In genomic region chr6:150719861-150720260, GRCh38 we compare ENCODE assay signal across 26 cellular contexts.
A peak's percentile ranks its signal among the peaks of the same experiment; 100 is the strongest.
DNase-seq lines count a peak whose midpoint lies in the region; ATAC-seq and TF ChIP-seq lines count a peak whose summit lies in the region.
"Had no signal": no experiment of that assay in that cellular context is flagged by ENCODE, and none has a peak within 500 bp of the region (broad histone marks: within the 10 kb centered on the region; RNA-seq: fewer than 3 reads in every experiment).

No MANE protein-coding gene starts in this region.

- H3K9ac ChIP-seq in endodermal cell (ENCODE audit: extremely low read depth, low read length, poor library complexity, severe bottlenecking), result no peak overlapping the region
- H3K9ac ChIP-seq: parathyroid adenoma, SK-N-SH had no signal

- ATAC-seq in GM21367 (IDR thresholded peaks at IDR 0.05; ENCODE audit: unreplicated experiment) (no peak), GM18867 (IDR thresholded peaks at IDR 0.05; ENCODE audit: unreplicated experiment) (no peak)
- ATAC-seq: activated CD4-positive, CD25-positive, alpha-beta regulatory T cell treated with anti-CD3 and anti-CD28 coated beads, Interleukin-2, amount 50 U/mL, for 24 hours; body of pancreas; gastrocnemius medialis; right cardiac atrium had no signal

- peaks cover 7% of the 10 kb centered on the region; the same call in 1 of the 2 replicates for H3K36me3 ChIP-seq in DOHH2 (ENCODE audit: control insufficient read depth, low read length)
- H3K36me3 ChIP-seq in OCI-LY7 (ENCODE audit: insufficient read depth, low read length), result no peaks in the 10 kb centered on the region; the same call in 1 of the 2 replicates
- H3K36me3 ChIP-seq in endodermal cell (ENCODE audit: control insufficient read depth, insufficient read depth, low read length), result no peaks in the 10 kb centered on the region
- H3K36me3 ChIP-seq: esophagus squamous epithelium, gastrocnemius medialis, spleen had no signal

- H3K27me3 ChIP-seq in DOHH2 (ENCODE audit: control insufficient read depth, low read length) (no peaks in the 10 kb centered on the region), endodermal cell (ENCODE audit: control insufficient read depth, insufficient read depth, low read length, poor library complexity, severe bottlenecking) (no peaks in the 10 kb centered on the region)
- H3K27me3 ChIP-seq: body of pancreas, esophagus squamous epithelium, gastrocnemius medialis, spleen had no signal

- H4K20me1 ChIP-seq in DOHH2 (ENCODE audit: control insufficient read depth, insufficient read depth, low read depth, low read length) (no peaks in the 10 kb centered on the region), OCI-LY7 (ENCODE audit: insufficient read depth, low read length) (no peaks in the 10 kb centered on the region)

- peak overlapping the region; percentile 64 for H3K4me3 ChIP-seq in DOHH2 (ENCODE audit: low read length)
- H3K4me3 ChIP-seq in OCI-LY7 (ENCODE audit: low read depth, low read length, poor library complexity, severe bottlenecking), result peak overlapping the region; percentile 53
- H3K4me3 ChIP-seq in endodermal cell (ENCODE audit: low read length), result no peak overlapping the region
- H3K4me3 ChIP-seq: body of pancreas, gastrocnemius medialis, GM12878, lung, spleen had no signal

- no peak overlapping the region for H2AFZ ChIP-seq in OCI-LY7 (ENCODE audit: low read length)
- H2AFZ ChIP-seq: parathyroid adenoma had no signal

- intact Hi-C loops in OCI-LY7 (cut with micrococcal nuclease; ENCODE audit: unreplicated experiment), result loop anchor here (2.0 to 5.0 kb wide), 2 partner anchors 21 to 98 kb away; no protein-coding TSS in a partner anchor

- peaks cover 28% of the 10 kb centered on the region for H3F3A ChIP-seq in DOHH2 (ENCODE audit: control insufficient read depth, insufficient read depth)

- H3K9me3 ChIP-seq in DOHH2 (ENCODE audit: control insufficient read depth, insufficient read depth, low read length) (no peaks in the 10 kb centered on the region), OCI-LY7 (ENCODE audit: low read length) (no peaks in the 10 kb centered on the region), endodermal cell (ENCODE audit: control insufficient read depth, low read length) (no peaks in the 10 kb centered on the region)
- H3K9me3 ChIP-seq: body of pancreas, esophagus squamous epithelium, gastrocnemius medialis, SK-N-SH, spleen had no signal

- peaks cover 14% of the 10 kb centered on the region for H3K4me1 Mint-ChIP-seq in endodermal cell

- no peaks in the 10 kb centered on the region for H3K9me3 Mint-ChIP-seq in endodermal cell
- H3K9me3 Mint-ChIP-seq: activated CD4-positive, alpha-beta memory T cell treated with anti-CD3 and anti-CD28 coated beads, Interleukin-2, amount 10 ng/mL, durations not matched to agents 7 days and 5 days; nephron; stimulated activated naive CD8-positive, alpha-beta T cell treated with anti-CD3 and anti-CD28 coated beads, Interleukin-15, amount 100 ng/mL, for 72 hours had no signal

- POLR2A ChIA-PET in OCI-LY7 (lab: Charles Lee), result interaction anchor here (0.9 to 2.9 kb wide), 6 partner anchors 17 to 116 kb away, joined by 3 to 13 read pairs (median 4); no protein-coding TSS in a partner anchor

- H3K27ac Mint-ChIP-seq in endodermal cell, result no peak overlapping the region
- H3K27ac Mint-ChIP-seq: activated CD4-positive, alpha-beta memory T cell treated with anti-CD3 and anti-CD28 coated beads, Interleukin-2, amount 10 ng/mL, durations not matched to agents 7 days and 5 days; T-helper 17 cell had no signal

- H3K4me1 ChIP-seq in DOHH2 (ENCODE audit: control insufficient read depth, low read length), result peaks cover 86% of the 10 kb centered on the region
- H3K4me1 ChIP-seq in OCI-LY7 (ENCODE audit: insufficient read depth, low read length, poor library complexity, severe bottlenecking), result peaks cover 59% of the 10 kb centered on the region
- H3K4me1 ChIP-seq in endodermal cell (ENCODE audit: control insufficient read depth, insufficient read depth, low read length), result no peaks in the 10 kb centered on the region
- H3K4me1 ChIP-seq: gastrocnemius medialis had no signal

- H3K79me2 ChIP-seq in DOHH2 (ENCODE audit: control insufficient read depth, low read length) (peaks cover 84% of the 10 kb centered on the region), OCI-LY7 (ENCODE audit: insufficient read depth, low read depth, low read length) (no peaks in the 10 kb centered on the region)

- CTCF ChIA-PET in OCI-LY7 (lab: Charles Lee; ENCODE audit: unreplicated experiment), result interaction anchor here (0.6 to 1.2 kb wide), 2 partner anchors 17 to 34 kb away, joined by 3 read pairs; no protein-coding TSS in a partner anchor

- H3K36me3 Mint-ChIP-seq in endodermal cell (ENCODE audit: low read depth), result no peaks in the 10 kb centered on the region

- H3K9me2 ChIP-seq in DOHH2 (replicated peaks; ENCODE audit: control insufficient read depth, low read length) (no peaks in the 10 kb centered on the region), OCI-LY7 (ENCODE audit: insufficient read depth, low read length) (no peaks in the 10 kb centered on the region)
- H3K9me2 ChIP-seq: SK-N-SH had no signal

- TF ChIP-seq CTCF in DOHH2 (IDR thresholded peaks at IDR 0.05; ENCODE audit: low read depth, low read length, poor library complexity, severe bottlenecking) (no peak), OCI-LY7 (conservative IDR thresholded peaks at IDR 0.05; ENCODE audit: low read length) (no peak), endodermal cell (conservative IDR thresholded peaks at IDR 0.05) (no peak)

- H3K4me3 Mint-ChIP-seq in endodermal cell, result no peak overlapping the region
- H3K4me3 Mint-ChIP-seq: activated CD4-positive, alpha-beta memory T cell treated with anti-CD3 and anti-CD28 coated beads, Interleukin-2, amount 10 ng/mL, durations not matched to agents 7 days and 5 days; stimulated activated naive CD8-positive, alpha-beta T cell treated with anti-CD3 and anti-CD28 coated beads, Interleukin-15, amount 100 ng/mL, for 72 hours had no signal

- H3K27ac ChIP-seq in DOHH2 (ENCODE audit: low read depth, low read length) (peak overlapping the region; percentile 89), OCI-LY7 (ENCODE audit: low read depth, low read length, poor library complexity, severe bottlenecking) (no peak overlapping the region), endodermal cell (ENCODE audit: low read depth, low read length) (peak overlapping the region; percentile 98)
- H3K27ac ChIP-seq: body of pancreas, gastrocnemius medialis had no signal

- BruUV-seq in OCI-LY7 (replicated peaks; lab: Mats Ljungman, UMichigan), result no TSS peak

- peak overlapping the region; percentile 83 for H3K4me2 ChIP-seq in DOHH2 (ENCODE audit: low read length)
- peak overlapping the region; percentile 84 for H3K4me2 ChIP-seq in OCI-LY7 (ENCODE audit: low read length)
- H3K4me2 ChIP-seq: SK-N-SH had no signal

- no peaks in the 10 kb centered on the region for H3K27me3 Mint-ChIP-seq in endodermal cell (ENCODE audit: insufficient read depth)
- H3K27me3 Mint-ChIP-seq: T-helper 17 cell had no signal

- DNase-seq in OCI-LY7 (ENCODE audit: low spot score) (no peak), endodermal cell (no peak), renal cortical epithelial cell (ENCODE audit: low read depth) (peak; percentile 34), HUDEP-2 (lab: John Stamatoyannopoulos, UW; ENCODE audit: unreplicated experiment in 76 of 76) (no peak)
- DNase-seq: activated CD4-positive, alpha-beta memory T cell treated with anti-CD3 and anti-CD28 coated beads, Interleukin-2, amount 10 ng/mL, durations not matched to agents 7 days and 5 days; activated CD8-positive, alpha-beta memory T cell treated with anti-CD3 and anti-CD28 coated beads, Interleukin-2, amount 50 U/mL, for 4 hours; activated naive CD4-positive, alpha-beta T cell; body of pancreas; dorsolateral prefrontal cortex; esophagus squamous epithelium; gastrocnemius medialis; hippocampal formation; right cardiac atrium; SK-N-SH; spleen; stimulated activated CD8-positive, alpha-beta memory T cell treated with anti-CD3 and anti-CD28 coated beads, Interleukin-4, amount 100 ng/mL, for 48 hours; stimulated activated naive CD8-positive, alpha-beta T cell treated with anti-CD3 and anti-CD28 coated beads, Interleukin-15, amount 100 ng/mL, for 72 hours; T-helper 17 cell had no signal

- WGBS in endodermal cell (ENCODE audit: insufficient coverage in 1 of 2, insufficient read length in 1 of 2), 2 experiments, result 75% methylated on average over 2 of the region's 2 CpGs; no CpG with 5 or more reads in 1 of the 2 experiments
